14 cellular contexts compared by ENCODE assay signal in the genomic region with DNA sequence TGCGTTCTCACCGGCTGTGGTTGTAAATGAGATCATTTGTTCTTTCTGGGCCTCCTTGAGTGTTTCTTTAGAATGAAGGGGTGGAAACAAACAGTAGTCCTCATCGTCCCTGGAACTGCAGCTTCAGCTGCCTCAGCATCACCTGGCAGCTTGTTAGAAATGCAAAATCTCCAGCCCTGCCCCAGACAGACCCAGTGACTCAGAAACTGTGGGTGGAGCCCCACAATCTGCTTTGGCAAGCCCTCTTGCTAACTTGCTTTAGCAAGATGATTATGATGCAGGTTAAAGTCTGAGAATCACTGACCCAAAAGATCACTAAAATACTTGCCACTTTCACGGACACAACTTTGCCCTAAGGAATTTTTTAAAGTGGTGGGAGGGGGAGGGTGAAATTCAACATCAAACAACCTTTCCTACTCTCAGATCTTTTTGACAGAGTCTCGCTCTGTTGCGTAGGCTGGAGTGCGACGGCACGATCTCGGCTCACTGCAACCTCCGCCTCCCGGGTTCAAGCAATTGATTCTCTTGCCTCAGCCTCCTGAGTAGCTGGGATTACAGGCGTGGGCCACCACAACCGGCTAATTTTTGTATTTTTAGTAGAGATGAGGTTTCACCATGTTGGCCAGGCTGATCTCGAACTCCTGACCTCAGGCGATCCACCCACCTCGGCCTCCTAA.
DNase-seq lines count a peak whose midpoint lies in the region; ATAC-seq and TF ChIP-seq lines count a peak whose summit lies in the region.
"Had no signal": no experiment of that assay in that cellular context is flagged by ENCODE, and none has a peak within 500 bp of the region (broad histone marks: within the 10 kb centered on the region; RNA-seq: fewer than 3 reads in every experiment).

No MANE protein-coding gene starts in this region.

- TF ChIP-seq CTCF in RWPE2 (IDR thresholded peaks at IDR 0.05; ENCODE audit: poor library complexity, severe bottlenecking) = no peak
- TF ChIP-seq CTCF in left ventricle myocardium inferior (IDR thresholded peaks at IDR 0.05; ENCODE audit: borderline replicate concordance) = no peak
- TF ChIP-seq CTCF in neural crest cell (conservative IDR thresholded peaks at IDR 0.05) = no peak
- TF ChIP-seq CTCF in BE2C (IDR thresholded peaks at IDR 0.05; ENCODE audit: low read depth, low read length) = no peak

- H3K9me3 ChIP-seq in BLaER1 treated with 17β-estradiol and CSF1 and Interleukin-3, amounts not matched to agents 10 nM and 100 nM (replicated peaks in 1 of 11) = no peaks in the 10 kb centered on the region
- H3K9me3 ChIP-seq in RWPE2 (ENCODE audit: severe bottlenecking) (no peaks in the 10 kb centered on the region), left ventricle myocardium inferior (replicated peaks) (no peaks in the 10 kb centered on the region), BE2C (no peaks in the 10 kb centered on the region)

- no peaks in the 10 kb centered on the region for H3K9me3 Mint-ChIP-seq in neural crest cell
- H3K9me3 Mint-ChIP-seq in activated T-helper 1 cell treated with anti-CD3 and anti-CD28 coated beads, Interleukin-12 subunit alpha, Interleukin-12 subunit beta, Interleukin-2, Interleukin-4 antibody, amounts not matched to agents 30 ng/mL and 10 ng/mL and 1 ng/mL, durations not matched to agents 14 hours and 24 hours and 36 hours = no peaks in the 10 kb centered on the region
- H3K9me3 Mint-ChIP-seq: CD4-positive, alpha-beta T cell; stimulated activated naive CD8-positive, alpha-beta T cell treated with anti-CD3 and anti-CD28 coated beads, Interleukin-15, Interleukin-2, amounts not matched to agents 100 ng/mL and 50 ng/mL, for 24 hours had no signal

- DNase-seq in RWPE2 (ENCODE audit: low spot score) (no peak), left ventricle myocardium inferior (peak; percentile 15), neural crest cell (ENCODE audit: low read depth, low spot score) (no peak), BE2C (no peak), NCI-H2107 (lab: John Stamatoyannopoulos, UW) (no peak)
- no peak for DNase-seq in activated T-helper 1 cell treated with anti-CD3 and anti-CD28 coated beads, Interleukin-12 subunit alpha, Interleukin-12 subunit beta, Interleukin-2, Interleukin-4 antibody, amounts not matched to agents 30 ng/mL and 10 ng/mL and 1 ng/mL, durations not matched to agents 14 hours and 24 hours and 36 hours (ENCODE audit: low spot score)
- DNase-seq: activated T-cell treated with anti-CD3 and anti-CD28 coated beads, Interleukin-2, amount 50 U/mL, for 48 hours; CD4-positive, alpha-beta T cell; naive thymus-derived CD4-positive, alpha-beta T cell; OCI-M1; stimulated activated CD4-positive, alpha-beta T cell treated with anti-CD3 and anti-CD28 coated beads, Interleukin-2, amount 100 ng/mL, for 24 hours had no signal

- ATAC-seq in RWPE2 (ENCODE audit: low read depth) = peak; percentile 80
- ATAC-seq in GM21786 (IDR thresholded peaks at IDR 0.05; ENCODE audit: unreplicated experiment) = no peak
- ATAC-seq: naive thymus-derived CD4-positive, alpha-beta T cell had no signal

- peak overlapping the region; percentile 25 for H3K4me3 Mint-ChIP-seq in neural crest cell
- no peak overlapping the region for H3K4me3 Mint-ChIP-seq in activated T-helper 1 cell treated with anti-CD3 and anti-CD28 coated beads, Interleukin-12 subunit alpha, Interleukin-12 subunit beta, Interleukin-2, Interleukin-4 antibody, amounts not matched to agents 30 ng/mL and 10 ng/mL and 1 ng/mL, durations not matched to agents 14 hours and 24 hours and 36 hours
- H3K4me3 Mint-ChIP-seq: CD4-positive, alpha-beta T cell; naive thymus-derived CD4-positive, alpha-beta T cell; stimulated activated naive CD8-positive, alpha-beta T cell treated with anti-CD3 and anti-CD28 coated beads, Interleukin-15, Interleukin-2, amounts not matched to agents 100 ng/mL and 50 ng/mL, for 24 hours had no signal

- no peak overlapping the region for H3K27ac Mint-ChIP-seq in neural crest cell (ENCODE audit: unreplicated experiment)
- H3K27ac Mint-ChIP-seq in activated T-helper 1 cell treated with anti-CD3 and anti-CD28 coated beads, Interleukin-12 subunit alpha, Interleukin-12 subunit beta, Interleukin-2, Interleukin-4 antibody, amounts not matched to agents 30 ng/mL and 10 ng/mL and 1 ng/mL, durations not matched to agents 14 hours and 24 hours and 36 hours = no peak overlapping the region
- H3K27ac Mint-ChIP-seq: CD4-positive, alpha-beta T cell; naive thymus-derived CD4-positive, alpha-beta T cell; stimulated activated naive CD8-positive, alpha-beta T cell treated with anti-CD3 and anti-CD28 coated beads, Interleukin-15, Interleukin-2, amounts not matched to agents 100 ng/mL and 50 ng/mL, for 24 hours had no signal

- no peak overlapping the region for H3K27ac ChIP-seq in BLaER1 treated with 17β-estradiol and CSF1 and Interleukin-3, amounts not matched to agents 10 nM and 100 nM
- H3K27ac ChIP-seq in RWPE2 (ENCODE audit: poor library complexity, severe bottlenecking) (no peak overlapping the region), left ventricle myocardium inferior (replicated peaks) (no peak overlapping the region)

- peak overlapping the region; percentile 33 to 74 (median 60) for H3K4me2 ChIP-seq in BLaER1 treated with 17β-estradiol and CSF1 and Interleukin-3, amounts not matched to agents 10 nM and 100 nM

- no peaks in the 10 kb centered on the region for H4K20me1 ChIP-seq in BLaER1 treated with 17β-estradiol and CSF1 and Interleukin-3, amounts not matched to agents 10 nM and 100 nM

- peaks cover 26% of the 10 kb centered on the region for H3K4me1 Mint-ChIP-seq in neural crest cell
- H3K4me1 Mint-ChIP-seq in activated T-helper 1 cell treated with anti-CD3 and anti-CD28 coated beads, Interleukin-12 subunit alpha, Interleukin-12 subunit beta, Interleukin-2, Interleukin-4 antibody, amounts not matched to agents 30 ng/mL and 10 ng/mL and 1 ng/mL, durations not matched to agents 14 hours and 24 hours and 36 hours (ENCODE audit: low read depth) = no peaks in the 10 kb centered on the region
- H3K4me1 Mint-ChIP-seq: naive thymus-derived CD4-positive, alpha-beta T cell had no signal

- no peaks in the 10 kb centered on the region for H3K36me3 Mint-ChIP-seq in neural crest cell (ENCODE audit: low read depth)
- no peaks in the 10 kb centered on the region for H3K36me3 Mint-ChIP-seq in activated T-helper 1 cell treated with anti-CD3 and anti-CD28 coated beads, Interleukin-12 subunit alpha, Interleukin-12 subunit beta, Interleukin-2, Interleukin-4 antibody, amounts not matched to agents 30 ng/mL and 10 ng/mL and 1 ng/mL, durations not matched to agents 14 hours and 24 hours and 36 hours (ENCODE audit: low read depth)

- intact Hi-C loops in left ventricle myocardium inferior (cut with micrococcal nuclease) = no loop called here
- intact Hi-C loops in activated T-helper 1 cell treated with anti-CD3 and anti-CD28 coated beads, Interleukin-12 subunit alpha, Interleukin-12 subunit beta, Interleukin-2, Interleukin-4 antibody, amounts not matched to agents 30 ng/mL and 10 ng/mL and 1 ng/mL, durations not matched to agents 14 hours and 24 hours and 36 hours (cut with micrococcal nuclease) = no loop called here

- H3K9ac ChIP-seq in BLaER1 treated with 17β-estradiol and CSF1 and Interleukin-3, amounts not matched to agents 10 nM and 100 nM = no peak overlapping the region

- no peaks in the 10 kb centered on the region for H3K36me3 ChIP-seq in BLaER1 treated with 17β-estradiol and CSF1 and Interleukin-3, amounts not matched to agents 10 nM and 100 nM
- H3K36me3 ChIP-seq in RWPE2 (ENCODE audit: low read depth) (no peaks in the 10 kb centered on the region), left ventricle myocardium inferior (no peaks in the 10 kb centered on the region), BE2C (no peaks in the 10 kb centered on the region)

- H3K27me3 Mint-ChIP-seq in neural crest cell (ENCODE audit: low read depth) = peaks cover 25% of the 10 kb centered on the region
- no peaks in the 10 kb centered on the region for H3K27me3 Mint-ChIP-seq in activated T-helper 1 cell treated with anti-CD3 and anti-CD28 coated beads, Interleukin-12 subunit alpha, Interleukin-12 subunit beta, Interleukin-2, Interleukin-4 antibody, amounts not matched to agents 30 ng/mL and 10 ng/mL and 1 ng/mL, durations not matched to agents 14 hours and 24 hours and 36 hours (ENCODE audit: insufficient read depth)

- peaks cover 0 to 16% (median 0%) of the 10 kb centered on the region in 11 experiments; a peak in 3 of 22 replicates for H3K27me3 ChIP-seq in BLaER1 treated with 17β-estradiol and CSF1 and Interleukin-3, amounts not matched to agents 10 nM and 100 nM
- H3K27me3 ChIP-seq in RWPE2 (ENCODE audit: insufficient read depth, poor library complexity, severe bottlenecking) (no peaks in the 10 kb centered on the region), left ventricle myocardium inferior (ENCODE audit: low read depth) (peaks cover 2% of the 10 kb centered on the region), BE2C (no peaks in the 10 kb centered on the region)

- H3K4me1 ChIP-seq in BLaER1 treated with 17β-estradiol and CSF1 and Interleukin-3, amounts not matched to agents 10 nM and 100 nM = peaks cover 8 to 56% (median 41%) of the 10 kb centered on the region in 10 experiments; a peak in 18 of 20 replicates
- H3K4me1 ChIP-seq in RWPE2 (ENCODE audit: insufficient read depth, poor library complexity, severe bottlenecking) = no peaks in the 10 kb centered on the region
- H3K4me1 ChIP-seq in left ventricle myocardium inferior = no peaks in the 10 kb centered on the region
- H3K4me1 ChIP-seq in BE2C = no peaks in the 10 kb centered on the region

- H3K4me3 ChIP-seq in BLaER1 treated with 17β-estradiol and CSF1 and Interleukin-3, amounts not matched to agents 10 nM and 100 nM = no peak overlapping the region
- no peak overlapping the region for H3K4me3 ChIP-seq in RWPE2 (ENCODE audit: severe bottlenecking)
- no peak overlapping the region for H3K4me3 ChIP-seq in left ventricle myocardium inferior
- H3K4me3 ChIP-seq in BE2C (ENCODE audit: low read depth, low read length) = no peak overlapping the region
